8 cellular contexts compared by ENCODE assay signal in genomic region chr11:61695917-61696316, GRCh38. TPM values are rescaled to one million over a fixed set of nuclear protein-coding genes. Genes with fewer than 3 reads are reported as not detected.
DNase-seq lines count a peak whose midpoint lies in the region; ATAC-seq and TF ChIP-seq lines count a peak whose summit lies in the region.

No MANE protein-coding gene starts in this region.

- peak in 4 of 56 donors; percentile 13 to 26 (median 20) for TF ChIP-seq CTCF in dorsolateral prefrontal cortex (IDR thresholded peaks at IDR 0.05 in 54 of 56, conservative IDR thresholded peaks at IDR 0.05 in 2 of 56; ENCODE audit: low read depth in 1 of 56, partially characterized antibody in 56 of 56)

- ATAC-seq in GM18520 (IDR thresholded peaks at IDR 0.05; ENCODE audit: unreplicated experiment) = peak; percentile 55
- ATAC-seq in GM18519 (IDR thresholded peaks at IDR 0.05; ENCODE audit: low FRiP score, unreplicated experiment) = no peak

- no peaks in the 10 kb centered on the region for H3K27me3 ChIP-seq in dorsolateral prefrontal cortex

- DNase-seq in Kasumi-1 (lab: John Stamatoyannopoulos, UW) = peak; percentile 91 to 95
- DNase-seq in activated CD8-positive, alpha-beta memory T cell treated with anti-CD3 and anti-CD28 coated beads for 1 hour (ENCODE audit: extremely low read depth in 1 of 2, low read depth in 1 of 2) = peak; percentile 83 to 87
- peak in 7 of 10 donors; percentile 45 to 90 (median 76) for DNase-seq in dorsolateral prefrontal cortex
- DNase-seq in mucosa of gallbladder (ENCODE audit: low spot score) = peak; percentile 79
- DNase-seq in stimulated activated CD8-positive, alpha-beta memory T cell treated with anti-CD3 and anti-CD28 coated beads, Interleukin-7, amount 100 ng/mL, for 4 hours (ENCODE audit: low read depth in 2 of 2) = peak; percentile 92 to 94
- DNase-seq in NCI-H748 treated with DMSO at 0.1 percent for 48 hours (lab: John Stamatoyannopoulos, UW) = no peak

- H3K27ac ChIP-seq in dorsolateral prefrontal cortex = peak overlapping the region in 57 of 59 donors; percentile 27 to 90 (median 75)

- intact Hi-C loops in dorsolateral prefrontal cortex (cut with DNase I) = loop anchor here in 1 of 2 donors (5.0 kb wide), 1 partner anchor 36 kb away; no protein-coding TSS in a partner anchor

- peak overlapping the region in 20 of 59 donors; percentile 0 to 48 (median 22) for H3K4me3 ChIP-seq in dorsolateral prefrontal cortex

RNA-seq across cellular contexts. Expression of gene DAGLA, which starts 15.7 kb away (rescaled TPM):
- total RNA-seq in dorsolateral prefrontal cortex = 10 to 100 TPM; 12.9 to 58.9 (median 36.2) TPM
- 10.6 TPM for total RNA-seq in mucosa of gallbladder

RNA-seq across cellular contexts. Expression of gene MYRF, which starts 56.5 kb away (rescaled TPM):
- total RNA-seq in dorsolateral prefrontal cortex = 100 to 1,000 TPM in 87 of 120 experiments, 10 to 100 TPM in 33; 23.0 to 708 (median 141) TPM
- total RNA-seq in mucosa of gallbladder = 320 TPM
